ENCODE assay signal across 1 cellular context in genomic region chr3:43289401-43289800, GRCh38.
TF ChIP-seq lines count a peak whose summit lies in the region.

No MANE protein-coding gene starts in this region.

TF ChIP-seq in GM23338, 12 proteins besides CTCF, POLR2A, EP300 and RAD21 (continued from another document):
- TF ChIP-seq EZH2phosphoT487 (IDR thresholded peaks at IDR 0.05; ENCODE audit: unreplicated experiment) (no peak), EZH2 (IDR thresholded peaks at IDR 0.05; ENCODE audit: low read depth, unreplicated experiment) (no peak), CREB1 (CRISPR knock-in tag; IDR thresholded peaks at IDR 0.05; ENCODE audit: low read depth) (no peak), JUNB (IDR thresholded peaks at IDR 0.05; ENCODE audit: unreplicated experiment) (no peak), REST (IDR thresholded peaks at IDR 0.05; ENCODE audit: unreplicated experiment) (no peak)
